Comparison of ENCODE assay signal across 8 cellular contexts in the genomic region with DNA sequence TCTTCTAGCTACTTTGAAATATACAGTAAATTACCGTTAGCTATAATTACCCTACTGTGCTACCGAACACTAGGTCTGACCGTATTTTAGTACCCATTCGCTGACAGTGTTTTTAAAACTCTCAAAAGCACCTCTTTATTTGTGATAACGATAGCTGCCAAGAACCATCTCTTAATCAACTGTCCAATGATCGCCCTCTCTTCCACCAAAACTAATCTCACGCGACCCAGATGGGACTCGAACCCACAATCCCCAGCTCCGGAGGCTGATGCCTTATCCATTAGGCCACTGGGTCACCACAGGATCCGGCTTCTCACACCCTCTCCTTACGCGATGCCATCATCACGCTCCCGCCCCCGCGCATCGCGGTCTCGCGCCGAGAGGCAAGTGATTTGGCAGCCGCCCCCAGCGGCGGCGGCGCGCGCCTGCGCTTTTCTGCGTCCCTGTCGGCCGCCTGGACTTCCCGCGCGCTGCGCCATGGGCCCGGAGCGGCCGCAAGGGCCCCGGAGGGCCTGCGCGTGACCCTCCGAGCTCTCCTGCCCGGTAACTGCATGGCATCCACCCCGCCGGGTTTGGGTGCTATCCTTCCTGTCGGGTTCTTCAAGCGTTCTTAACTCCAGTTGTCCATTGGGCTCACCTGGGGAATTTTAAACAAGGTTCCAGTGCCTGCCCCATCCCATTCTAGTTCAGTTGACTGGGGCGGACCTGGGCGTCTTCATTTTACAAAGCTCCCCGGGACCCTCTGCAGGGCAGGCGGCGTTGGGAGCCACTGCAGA. TPM values are rescaled to one million over a fixed set of nuclear protein-coding genes. Genes with fewer than 3 reads are reported as not detected.
DNase-seq lines count a peak whose midpoint lies in the region; ATAC-seq and TF ChIP-seq lines count a peak whose summit lies in the region.

No MANE protein-coding gene starts in this region.

- no peak for TF ChIP-seq EP300 in suprapubic skin (IDR thresholded peaks at IDR 0.05)

- 1% methylated on average over 18 of the region's 54 CpGs for WGBS in suprapubic skin

- H3K4me1 ChIP-seq in suprapubic skin = peaks cover 8% of the 10 kb centered on the region

- H3K27me3 ChIP-seq in suprapubic skin = no peaks in the 10 kb centered on the region

- no peak for TF ChIP-seq POLR2A in suprapubic skin (IDR thresholded peaks at IDR 0.05)

- TF ChIP-seq CTCF in GM10266 (IDR thresholded peaks at IDR 0.05; ENCODE audit: control insufficient read depth, insufficient read depth, low read depth, missing control alignments) (peak; percentile 36), suprapubic skin (IDR thresholded peaks at IDR 0.05) (peak; percentile 59 to 65)

- DNase-seq in GM10266 (ENCODE audit: extremely low spot score) = peak; percentile 93
- DNase-seq in NAMALWA (ENCODE audit: low spot score) = peak; percentile 98
- peak; percentile 99 for DNase-seq in SK-MEL-5 (ENCODE audit: low read depth, low spot score)
- peak; percentile 96 for DNase-seq in activated naive CD4-positive, alpha-beta T cell treated with anti-CD3 and anti-CD28 coated beads, Interleukin-2, amount 50 U/mL, for 16 hours
- DNase-seq in globus pallidus (ENCODE audit: low spot score) = peak; percentile 95
- peak in 55 of 56 donors; percentile 73 to 97 (median 93) for DNase-seq in nucleus accumbens (lab: John Stamatoyannopoulos, UW)
- DNase-seq in suprapubic skin (ENCODE audit: low spot score in 2 of 2) = peak; percentile 97 to 98

- no peaks in the 10 kb centered on the region for H3K9me3 ChIP-seq in suprapubic skin

- no peaks in the 10 kb centered on the region for H3K36me3 ChIP-seq in suprapubic skin

- ATAC-seq in HG02571 (IDR thresholded peaks at IDR 0.05; ENCODE audit: unreplicated experiment) = peak; percentile 89

- peak overlapping the region; percentile 74 for H3K4me3 ChIP-seq in suprapubic skin

- peak overlapping the region; percentile 89 for H3K27ac ChIP-seq in suprapubic skin

- in situ Hi-C loops in SK-MEL-5 (cut with HindIII; ENCODE audit: low pct_unique_long_range_greater_than_20kb, low sequenced_read_pairs) = no loop called here

RNA-seq across cellular contexts. Expression of a gene that starts 15.7 kb away (rescaled TPM):
- total RNA-seq in SK-MEL-5 (2014; rRNA removed; shearing (Covaris generic)) = 374 and 388 TPM in 2 replicates
- polyA plus RNA-seq in SK-MEL-5 (2015; cell fraction: cytosol; rRNA removed) = 404 and 461 TPM in 2 replicates
- polyA plus RNA-seq in SK-MEL-5 (2015; cell fraction: nucleus; rRNA removed) = 278 and 338 TPM in 2 replicates
- 10 to 100 TPM in 3 of 4 donors, 1 to 10 TPM in 1; 6.4 to 38.8 (median 26.9) TPM for total RNA-seq in suprapubic skin

RNA-seq across cellular contexts. Expression of a gene that starts 23.6 kb away (rescaled TPM):
- 55.7 and 68.4 TPM in 2 replicates for total RNA-seq in SK-MEL-5 (2014; rRNA removed; shearing (Covaris generic))
- polyA plus RNA-seq in SK-MEL-5 (2015; cell fraction: cytosol; rRNA removed) = 64.3 and 76.0 TPM in 2 replicates
- polyA plus RNA-seq in SK-MEL-5 (2015; cell fraction: nucleus; rRNA removed) = 41.6 and 46.6 TPM in 2 replicates
- total RNA-seq in suprapubic skin = 1 to 10 TPM; 3.4 to 8.0 (median 5.6) TPM

Comparison
In these comparisons a context has a peak if more than half of its experiments do, and no peak if none do; other contexts are left out.
1. Peak in every context shown above with its lines: DNase-seq, ATAC-seq, H3K4me3 ChIP-seq and H3K27ac ChIP-seq.